Comparison of ENCODE assay signal across 16 cellular contexts in the genomic region with DNA sequence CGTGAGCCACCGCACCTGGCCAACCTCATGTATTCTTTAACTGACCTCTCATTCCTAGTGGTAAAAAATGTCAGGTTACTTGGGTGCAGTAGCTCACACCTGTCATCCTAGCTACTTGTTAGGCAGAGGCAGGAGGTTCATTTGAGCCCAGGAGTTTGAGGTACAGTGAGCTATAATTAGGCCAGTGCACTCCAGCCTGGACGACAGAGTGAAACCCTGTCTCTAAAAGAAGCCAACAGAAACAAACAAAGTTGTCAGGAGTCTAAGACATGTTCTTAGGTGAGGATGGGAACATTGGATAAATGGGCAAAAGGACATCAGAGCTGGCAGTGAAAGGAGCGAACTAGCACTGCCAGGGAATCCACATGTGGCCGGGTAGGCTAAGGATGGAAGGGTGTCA. TPM values are rescaled to one million over a fixed set of nuclear protein-coding genes. Genes with fewer than 3 reads are reported as not detected.
DNase-seq lines count a peak whose midpoint lies in the region; ATAC-seq, FAIRE-seq and TF ChIP-seq lines count a peak whose summit lies in the region.
"Had no signal": no experiment of that assay in that cellular context is flagged by ENCODE, and none has a peak within 500 bp of the region (broad histone marks: within the 10 kb centered on the region; RNA-seq: fewer than 3 reads in every experiment).

No MANE protein-coding gene starts in this region.

- H3K27ac ChIP-seq in left ventricle myocardium inferior (replicated peaks) (peak overlapping the region; percentile 93), psoas muscle (peak overlapping the region; percentile 68), Peyer's patch (no peak overlapping the region), sigmoid colon (no peak overlapping the region)
- H3K27ac ChIP-seq: HL-60 had no signal

- no peak for TF ChIP-seq EP300 in sigmoid colon (IDR thresholded peaks at IDR 0.05)

- intact Hi-C loops in Right ventricle myocardium superior (cut with DNase I) (no loop called here), left ventricle myocardium inferior (cut with micrococcal nuclease) (no loop called here), psoas muscle (cut with DNase I) (no loop called here), sigmoid colon (cut with DNase I) (no loop called here)

- ATAC-seq in Right ventricle myocardium superior (ENCODE audit: poor library complexity) (peak; percentile 82), psoas muscle (peak; percentile 82 to 88 (median 86)), HG03460 (IDR thresholded peaks at IDR 0.05; ENCODE audit: unreplicated experiment) (no peak)
- ATAC-seq: GM12878 had no signal

- TF ChIP-seq POLR2A in GM12891 (IDR thresholded peaks at IDR 0.05; ENCODE audit: low read depth, low read length): no peak
- no peak for TF ChIP-seq POLR2A in Peyer's patch (IDR thresholded peaks at IDR 0.05)
- no peak for TF ChIP-seq POLR2A in sigmoid colon (IDR thresholded peaks at IDR 0.05)

- FAIRE-seq in GM12891 (lab: Jason Lieb, UNC): peak; percentile 47
- FAIRE-seq: GM12878 had no signal

- H3K9me3 ChIP-seq in left ventricle myocardium inferior (replicated peaks): no peaks in the 10 kb centered on the region
- no peaks in the 10 kb centered on the region for H3K9me3 ChIP-seq in psoas muscle
- H3K9me3 ChIP-seq in Peyer's patch: no peaks in the 10 kb centered on the region
- no peaks in the 10 kb centered on the region for H3K9me3 ChIP-seq in sigmoid colon
- H3K9me3 ChIP-seq: HAP-1 had no signal

- H3K4me1 ChIP-seq in left ventricle myocardium inferior (peaks cover 51% of the 10 kb centered on the region), psoas muscle (peaks cover 5% of the 10 kb centered on the region), Peyer's patch (no peaks in the 10 kb centered on the region), sigmoid colon (peaks cover 0 to 6% (median 0%) of the 10 kb centered on the region in 4 donors)
- H3K4me1 ChIP-seq: HAP-1 had no signal

- 26 to 38% (median 32%) methylated on average over 5 of the region's 5 CpGs for WGBS in psoas muscle, 3 donors
- WGBS in sigmoid colon, 2 donors: 94 to 96% methylated on average over 5 of the region's 5 CpGs

- H3K27me3 ChIP-seq in left ventricle myocardium inferior (ENCODE audit: low read depth) (no peaks in the 10 kb centered on the region), psoas muscle (ENCODE audit: insufficient read depth in 3 of 3, low read length in 2 of 3) (no peaks in the 10 kb centered on the region), Peyer's patch (no peaks in the 10 kb centered on the region), sigmoid colon (no peaks in the 10 kb centered on the region)

- H3K4me3 ChIP-seq in left ventricle myocardium inferior (no peak overlapping the region), psoas muscle (no peak overlapping the region), Peyer's patch (no peak overlapping the region), sigmoid colon (no peak overlapping the region)
- H3K4me3 ChIP-seq: GM12878, HAP-1 had no signal

- DNase-seq in GM12891 (ENCODE audit: insufficient read length, low spot score) (no peak), Right ventricle myocardium superior (no peak), left ventricle myocardium inferior (no peak), psoas muscle (no peak), Peyer's patch (no peak), sigmoid colon (no peak), NCI-H82 treated with DMSO at 0.1 percent for 48 hours (lab: John Stamatoyannopoulos, UW; ENCODE audit: unreplicated experiment) (no peak)
- DNase-seq: ACHN; C1 segment of cervical spinal cord; CD4-positive, alpha-beta T cell; DMS79; GOT3 had no signal

- no peak for TF ChIP-seq CTCF in left ventricle myocardium inferior (IDR thresholded peaks at IDR 0.05; ENCODE audit: borderline replicate concordance)
- TF ChIP-seq CTCF in psoas muscle (IDR thresholded peaks at IDR 0.05): no peak
- TF ChIP-seq CTCF in Peyer's patch (IDR thresholded peaks at IDR 0.05): no peak
- TF ChIP-seq CTCF in sigmoid colon (IDR thresholded peaks at IDR 0.05): no peak

- H3K36me3 ChIP-seq in left ventricle myocardium inferior: peaks cover 100% of the 10 kb centered on the region
- peaks cover 20 to 93% of the 10 kb centered on the region in 2 donors for H3K36me3 ChIP-seq in psoas muscle (ENCODE audit: insufficient read depth in 1 of 2, low read depth in 1 of 2)
- H3K36me3 ChIP-seq in Peyer's patch: peaks cover 0 to 100% (median 0%) of the 10 kb centered on the region in 3 donors
- peaks cover 67 to 100% (median 87%) of the 10 kb centered on the region in 4 donors for H3K36me3 ChIP-seq in sigmoid colon

TF ChIP-seq in GM12891, 5 proteins besides CTCF, POLR2A, EP300 and RAD21:
- TF ChIP-seq PAX5 (IDR thresholded peaks at IDR 0.05; ENCODE audit: insufficient read depth, low read length, severe bottlenecking): no peak
- TF ChIP-seq TAF1 (IDR thresholded peaks at IDR 0.05; ENCODE audit: low read depth, low read length): no peak
- TF ChIP-seq POU2F2 (IDR thresholded peaks at IDR 0.05; ENCODE audit: low read depth, low read length): no peak
- TF ChIP-seq POLR2AphosphoS5 (IDR thresholded peaks at IDR 0.05; ENCODE audit: low read depth, low read length): no peak
- no peak for TF ChIP-seq SPI1 (IDR thresholded peaks at IDR 0.05; ENCODE audit: low read depth, low read length)

RNA-seq across cellular contexts. Expression of a gene that starts 18.1 kb away (rescaled TPM):
- 15.8 TPM for polyA plus RNA-seq in GM12891 (2012; ENCODE audit: low read depth, missing spikeins)
- 39.7 TPM for total RNA-seq in Right ventricle myocardium superior
- total RNA-seq in left ventricle myocardium inferior: 40.9 TPM
- 10 to 100 TPM; 17.5 to 33.6 (median 25.6) TPM for total RNA-seq in psoas muscle
- 10 to 100 TPM; 11.5 to 32.0 (median 17.8) TPM for polyA plus RNA-seq in psoas muscle
- 10 to 100 TPM; 47.8 to 83.2 (median 72.9) TPM for total RNA-seq in Peyer's patch
- 10 to 100 TPM; 25.8 to 55.7 (median 33.6) TPM for total RNA-seq in sigmoid colon
- 10 to 100 TPM; 18.6 to 32.5 (median 19.2) TPM for polyA plus RNA-seq in sigmoid colon

RNA-seq across cellular contexts. Expression of a gene that starts 30.3 kb away (rescaled TPM):
- polyA plus RNA-seq in GM12891 (2012; ENCODE audit: low read depth, missing spikeins): 3.9 TPM
- total RNA-seq in Right ventricle myocardium superior (19.1 TPM), left ventricle myocardium inferior (11.7 TPM), psoas muscle (10 to 100 TPM in 1 of 4 donors, 1 to 10 TPM in 3; 3.9 to 12.6 (median 5.2) TPM), Peyer's patch (100 to 1,000 TPM in 3 of 4 donors, 10 to 100 TPM in 1; 95.8 to 152 (median 123) TPM), sigmoid colon (10 to 100 TPM; 30.3 to 54.5 (median 40.2) TPM)
- polyA plus RNA-seq in psoas muscle (1 to 10 TPM; 6.2 to 9.3 (median 7.6) TPM), sigmoid colon (10 to 100 TPM; 57.3 to 90.1 (median 61.5) TPM)

RNA-seq across cellular contexts. Expression of a gene that starts 39.5 kb away (rescaled TPM):
- 10.5 TPM for polyA plus RNA-seq in GM12891 (2012; ENCODE audit: low read depth, missing spikeins)
- total RNA-seq in Right ventricle myocardium superior: 18.4 TPM
- total RNA-seq in left ventricle myocardium inferior: 17.7 TPM
- 10 to 100 TPM in 3 of 4 donors, 1 to 10 TPM in 1; 7.1 to 17.8 (median 15.3) TPM for total RNA-seq in psoas muscle
- 10 to 100 TPM; 13.1 to 19.0 (median 18.5) TPM for polyA plus RNA-seq in psoas muscle
- 100 to 1,000 TPM in 3 of 4 donors, 10 to 100 TPM in 1; 30.5 to 131 (median 112) TPM for total RNA-seq in Peyer's patch
- 10 to 100 TPM; 30.7 to 54.0 (median 34.9) TPM for total RNA-seq in sigmoid colon
- 10 to 100 TPM; 15.6 to 50.9 (median 25.4) TPM for polyA plus RNA-seq in sigmoid colon

Comparison
In these comparisons a context has a peak if more than half of its experiments do, and no peak if none do; other contexts are left out.
1. H3K27ac ChIP-seq: peak in left ventricle myocardium inferior (single experiment) and psoas muscle (single experiment); none in Peyer's patch (0 of 4) and sigmoid colon (0 of 4).